13 cellular contexts compared by ENCODE assay signal in the genomic region with DNA sequence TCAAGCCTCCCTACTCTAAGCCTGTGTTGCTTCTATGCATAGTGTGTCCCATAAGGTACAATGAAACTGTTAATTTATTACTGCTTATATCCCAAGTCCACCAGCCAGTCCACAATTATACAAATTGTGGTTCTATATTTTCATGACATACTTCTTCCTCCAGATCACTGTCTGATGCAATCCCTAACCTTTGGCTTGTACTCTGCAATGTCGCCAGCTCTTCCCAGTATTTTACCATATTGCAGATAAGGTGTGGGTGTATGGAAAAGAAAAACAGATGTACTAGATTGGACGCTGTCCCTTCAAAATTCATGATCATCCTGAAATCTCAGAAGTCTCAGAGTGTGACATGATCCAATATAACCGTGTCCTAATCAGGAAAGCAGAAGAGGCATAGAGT.
DNase-seq lines count a peak whose midpoint lies in the region; ATAC-seq, FAIRE-seq and TF ChIP-seq lines count a peak whose summit lies in the region.
"Had no signal": no experiment of that assay in that cellular context is flagged by ENCODE, and none has a peak within 500 bp of the region (broad histone marks: within the 10 kb centered on the region; RNA-seq: fewer than 3 reads in every experiment).

No MANE protein-coding gene starts in this region.

- H3K27me3 Mint-ChIP-seq in GM23338 (ENCODE audit: insufficient read depth, low read depth, poor library complexity), result no peaks in the 10 kb centered on the region
- H3K27me3 Mint-ChIP-seq: CD4-positive, CD25-positive, alpha-beta regulatory T cell had no signal

- no peak overlapping the region for H2AFZ ChIP-seq in GM23338
- H2AFZ ChIP-seq: GM23248 had no signal

- H4K20me1 ChIP-seq in GM23338 (replicated peaks; ENCODE audit: insufficient read depth), result no peaks in the 10 kb centered on the region
- H4K20me1 ChIP-seq: BLaER1 treated with 17β-estradiol and CSF1 and Interleukin-3, amounts not matched to agents 10 nM and 100 nM had no signal

- H3K9me2 ChIP-seq in GM23338 (ENCODE audit: insufficient read depth), result no peaks in the 10 kb centered on the region

- H3K4me3 Mint-ChIP-seq in GM23338, result no peak overlapping the region
- H3K4me3 Mint-ChIP-seq: CD4-positive, CD25-positive, alpha-beta regulatory T cell; H9 had no signal

- H3F3A ChIP-seq in GM23338 (replicated peaks; ENCODE audit: low read depth), result no peaks in the 10 kb centered on the region

- no peak for DNase-seq in GM23338 (ENCODE audit: low spot score)
- peak; percentile 8 for DNase-seq in fibroblast of villous mesenchyme (ENCODE audit: low read depth)
- no peak for DNase-seq in upper lobe of right lung
- DNase-seq in urothelium cell line (ENCODE audit: low spot score), result no peak
- DNase-seq in DMS 273 (lab: John Stamatoyannopoulos, UW; ENCODE audit: unreplicated experiment), result no peak
- DNase-seq: ACHN; CD4-positive, CD25-positive, alpha-beta regulatory T cell; DMS 273 treated with DMSO at 0.1 percent for 48 hours; GM23248; H9 had no signal

- no peak for ATAC-seq in GM23338
- ATAC-seq in upper lobe of right lung, result peak; percentile 31
- ATAC-seq in HG02588 (IDR thresholded peaks at IDR 0.05; ENCODE audit: unreplicated experiment), result no peak

- TF ChIP-seq CTCF in GM23338 (conservative IDR thresholded peaks at IDR 0.05; ENCODE audit: low read depth in 2 of 2) (no peak), fibroblast of villous mesenchyme (IDR thresholded peaks at IDR 0.05; ENCODE audit: insufficient read depth, low read depth, low read length) (no peak), upper lobe of right lung (IDR thresholded peaks at IDR 0.05) (no peak)

- no peaks in the 10 kb centered on the region for H3K9me3 ChIP-seq in upper lobe of right lung
- H3K9me3 ChIP-seq: BLaER1 treated with 17β-estradiol and CSF1 and Interleukin-3, amounts not matched to agents 10 nM and 100 nM had no signal

- H3K27ac Mint-ChIP-seq in GM23338, result peak overlapping the region; percentile 28; the same call in 1 of the 2 replicates
- H3K27ac Mint-ChIP-seq: CD4-positive, CD25-positive, alpha-beta regulatory T cell; H9 had no signal

- no peaks in the 10 kb centered on the region for H3K36me3 Mint-ChIP-seq in GM23338 (ENCODE audit: low read depth)
- H3K36me3 Mint-ChIP-seq: CD4-positive, CD25-positive, alpha-beta regulatory T cell had no signal

- peaks cover 5% of the 10 kb centered on the region; the same call in 1 of the 3 replicates for H3K4me1 Mint-ChIP-seq in GM23338
- H3K4me1 Mint-ChIP-seq: CD4-positive, CD25-positive, alpha-beta regulatory T cell had no signal

- H3K27ac ChIP-seq in GM23338 (ENCODE audit: low read depth) (no peak overlapping the region), angular gyrus (ENCODE audit: low read depth, low read length) (peak overlapping the region; percentile 45), upper lobe of right lung (no peak overlapping the region)
- H3K27ac ChIP-seq: BLaER1 treated with 17β-estradiol and CSF1 and Interleukin-3, amounts not matched to agents 10 nM and 100 nM; GM23248 had no signal

- H3K27me3 ChIP-seq in GM23338 (ENCODE audit: insufficient read depth), result no peaks in the 10 kb centered on the region
- H3K27me3 ChIP-seq in upper lobe of right lung, result no peaks in the 10 kb centered on the region
- H3K27me3 ChIP-seq: BLaER1 treated with 17β-estradiol and CSF1 and Interleukin-3, amounts not matched to agents 10 nM and 100 nM had no signal

- H3K4me1 ChIP-seq in GM23338 (ENCODE audit: insufficient read depth) (no peaks in the 10 kb centered on the region), upper lobe of right lung (no peaks in the 10 kb centered on the region)

- H3K36me3 ChIP-seq in GM23338 (ENCODE audit: insufficient read depth) (no peaks in the 10 kb centered on the region), upper lobe of right lung (no peaks in the 10 kb centered on the region)
- H3K36me3 ChIP-seq: BLaER1 treated with 17β-estradiol and CSF1 and Interleukin-3, amounts not matched to agents 10 nM and 100 nM had no signal

- H3K4me3 ChIP-seq in GM23338, result no peak overlapping the region
- no peak overlapping the region for H3K4me3 ChIP-seq in fibroblast of villous mesenchyme (ENCODE audit: low read depth, low read length)
- no peak overlapping the region for H3K4me3 ChIP-seq in upper lobe of right lung
- H3K4me3 ChIP-seq: BLaER1 treated with 17β-estradiol and CSF1 and Interleukin-3, amounts not matched to agents 10 nM and 100 nM; GM23248 had no signal

- no peaks in the 10 kb centered on the region for H3K9me3 Mint-ChIP-seq in GM23338
- H3K9me3 Mint-ChIP-seq: H9 had no signal

- H3K4me2 ChIP-seq in GM23338, result no peak overlapping the region

- no peak for FAIRE-seq in urothelium cell line (lab: Jason Lieb, UNC)

- intact Hi-C loops in upper lobe of right lung (cut with DNase I), result no loop called here

- no peaks in the 10 kb centered on the region for H3K79me2 ChIP-seq in GM23338 (replicated peaks; ENCODE audit: insufficient read depth)

TF ChIP-seq in GM23338, 12 proteins besides CTCF, POLR2A, EP300 and RAD21 (continues in another document):
- TF ChIP-seq, protein P1, sequence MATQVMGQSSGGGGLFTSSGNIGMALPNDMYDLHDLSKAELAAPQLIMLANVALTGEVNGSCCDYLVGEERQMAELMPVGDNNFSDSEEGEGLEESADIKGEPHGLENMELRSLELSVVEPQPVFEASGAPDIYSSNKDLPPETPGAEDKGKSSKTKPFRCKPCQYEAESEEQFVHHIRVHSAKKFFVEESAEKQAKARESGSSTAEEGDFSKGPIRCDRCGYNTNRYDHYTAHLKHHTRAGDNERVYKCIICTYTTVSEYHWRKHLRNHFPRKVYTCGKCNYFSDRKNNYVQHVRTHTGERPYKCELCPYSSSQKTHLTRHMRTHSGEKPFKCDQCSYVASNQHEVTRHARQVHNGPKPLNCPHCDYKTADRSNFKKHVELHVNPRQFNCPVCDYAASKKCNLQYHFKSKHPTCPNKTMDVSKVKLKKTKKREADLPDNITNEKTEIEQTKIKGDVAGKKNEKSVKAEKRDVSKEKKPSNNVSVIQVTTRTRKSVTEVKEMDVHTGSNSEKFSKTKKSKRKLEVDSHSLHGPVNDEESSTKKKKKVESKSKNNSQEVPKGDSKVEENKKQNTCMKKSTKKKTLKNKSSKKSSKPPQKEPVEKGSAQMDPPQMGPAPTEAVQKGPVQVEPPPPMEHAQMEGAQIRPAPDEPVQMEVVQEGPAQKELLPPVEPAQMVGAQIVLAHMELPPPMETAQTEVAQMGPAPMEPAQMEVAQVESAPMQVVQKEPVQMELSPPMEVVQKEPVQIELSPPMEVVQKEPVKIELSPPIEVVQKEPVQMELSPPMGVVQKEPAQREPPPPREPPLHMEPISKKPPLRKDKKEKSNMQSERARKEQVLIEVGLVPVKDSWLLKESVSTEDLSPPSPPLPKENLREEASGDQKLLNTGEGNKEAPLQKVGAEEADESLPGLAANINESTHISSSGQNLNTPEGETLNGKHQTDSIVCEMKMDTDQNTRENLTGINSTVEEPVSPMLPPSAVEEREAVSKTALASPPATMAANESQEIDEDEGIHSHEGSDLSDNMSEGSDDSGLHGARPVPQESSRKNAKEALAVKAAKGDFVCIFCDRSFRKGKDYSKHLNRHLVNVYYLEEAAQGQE (IDR thresholded peaks at IDR 0.05; ENCODE audit: unreplicated experiment), result no peak
- TF ChIP-seq NANOG (IDR thresholded peaks at IDR 0.05; ENCODE audit: borderline replicate concordance) (no peak), EZH2phosphoT487 (IDR thresholded peaks at IDR 0.05; ENCODE audit: unreplicated experiment) (no peak), CREB1 (CRISPR knock-in tag; IDR thresholded peaks at IDR 0.05; ENCODE audit: low read depth) (no peak), STAT1 (IDR thresholded peaks at IDR 0.05; ENCODE audit: unreplicated experiment) (no peak)
- TF ChIP-seq, protein P2, sequence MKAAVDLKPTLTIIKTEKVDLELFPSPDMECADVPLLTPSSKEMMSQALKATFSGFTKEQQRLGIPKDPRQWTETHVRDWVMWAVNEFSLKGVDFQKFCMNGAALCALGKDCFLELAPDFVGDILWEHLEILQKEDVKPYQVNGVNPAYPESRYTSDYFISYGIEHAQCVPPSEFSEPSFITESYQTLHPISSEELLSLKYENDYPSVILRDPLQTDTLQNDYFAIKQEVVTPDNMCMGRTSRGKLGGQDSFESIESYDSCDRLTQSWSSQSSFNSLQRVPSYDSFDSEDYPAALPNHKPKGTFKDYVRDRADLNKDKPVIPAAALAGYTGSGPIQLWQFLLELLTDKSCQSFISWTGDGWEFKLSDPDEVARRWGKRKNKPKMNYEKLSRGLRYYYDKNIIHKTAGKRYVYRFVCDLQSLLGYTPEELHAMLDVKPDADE (IDR thresholded peaks at IDR 0.05), result no peak
